ENCODE assay signal across 12 cellular contexts in the genomic region with DNA sequence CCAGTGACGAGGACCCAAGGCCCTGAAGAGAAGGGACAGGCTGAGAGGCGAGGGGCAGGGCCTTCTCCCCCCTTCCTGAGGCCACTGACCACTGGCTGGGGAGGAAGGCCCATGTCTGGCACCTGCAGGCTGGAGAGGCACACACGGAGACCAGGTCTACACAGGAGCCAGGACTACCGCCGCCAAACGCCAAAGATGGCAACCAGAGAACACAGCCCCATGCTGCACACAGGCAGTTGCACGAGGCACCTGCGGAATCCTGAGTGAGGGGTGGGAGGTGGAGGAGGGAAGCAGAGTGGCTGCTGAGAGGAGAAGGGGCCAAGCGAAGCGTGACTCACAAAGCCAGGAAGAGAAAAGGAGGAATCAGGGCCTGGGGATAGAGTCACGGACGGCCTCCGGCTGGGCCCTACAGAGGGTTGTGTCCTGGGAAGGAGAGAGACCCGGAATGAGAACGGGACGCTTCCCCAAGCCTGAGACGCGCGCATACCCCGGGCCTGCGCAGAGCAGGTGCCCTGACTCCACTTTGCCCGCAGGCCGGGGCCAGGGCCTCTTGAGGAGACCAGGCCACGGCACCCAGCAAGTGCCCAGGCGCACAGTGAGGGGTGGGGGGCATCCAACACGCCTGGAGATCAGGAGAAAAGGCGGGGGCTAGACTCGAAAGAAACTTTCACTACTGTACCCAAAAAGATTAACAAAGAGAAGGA. TPM values are rescaled to one million over a fixed set of nuclear protein-coding genes. Genes with fewer than 3 reads are reported as not detected.
A peak's percentile ranks its signal among the peaks of the same experiment; 100 is the strongest.
DNase-seq lines count a peak whose midpoint lies in the region; ATAC-seq, FAIRE-seq and TF ChIP-seq lines count a peak whose summit lies in the region.
"Had no signal": no experiment of that assay in that cellular context is flagged by ENCODE, and none has a peak within 500 bp of the region (broad histone marks: within the 10 kb centered on the region; RNA-seq: fewer than 3 reads in every experiment).

No MANE protein-coding gene starts in this region.

- no peak for ATAC-seq in effector memory CD8-positive, alpha-beta T cell (replicated peaks)
- ATAC-seq: SK-N-SH treated with all-trans-retinoic acid at 6 μM for 48 hours had no signal

- H3K9me3 Mint-ChIP-seq in CD4-positive, alpha-beta memory T cell, result no peaks in the 10 kb centered on the region
- no peaks in the 10 kb centered on the region for H3K9me3 Mint-ChIP-seq in effector memory CD8-positive, alpha-beta T cell
- no peaks in the 10 kb centered on the region for H3K9me3 Mint-ChIP-seq in neural crest cell

- H3K27me3 Mint-ChIP-seq in CD4-positive, alpha-beta memory T cell, result no peaks in the 10 kb centered on the region
- no peaks in the 10 kb centered on the region for H3K27me3 Mint-ChIP-seq in effector memory CD8-positive, alpha-beta T cell
- H3K27me3 Mint-ChIP-seq in neural crest cell (ENCODE audit: low read depth), result no peaks in the 10 kb centered on the region

- POLR2A ChIA-PET in CD4-positive, alpha-beta memory T cell (lab: Charles Lee; ENCODE audit: partially characterized antibody), result interaction anchor here (0.5 to 2.1 kb wide), 3 partner anchors 28 to 1993 kb away, joined by 3 to 17 read pairs (median 6); a partner anchor contains a TSS

- H3K4me1 Mint-ChIP-seq in CD4-positive, alpha-beta memory T cell, result peaks cover 15 to 43% (median 24%) of the 10 kb centered on the region in 4 donors
- peaks cover 10 to 16% of the 10 kb centered on the region in 2 donors for H3K4me1 Mint-ChIP-seq in effector memory CD8-positive, alpha-beta T cell (ENCODE audit: low read depth in 2 of 2)
- H3K4me1 Mint-ChIP-seq in neural crest cell, result peaks cover 16% of the 10 kb centered on the region

- H3K27ac ChIP-seq in CD4-positive, alpha-beta memory T cell (ENCODE audit: low read depth, low read length), result no peak overlapping the region
- H3K27ac ChIP-seq in KOPT-K1 (ENCODE audit: low read depth, low read length, poor library complexity, severe bottlenecking), result peak overlapping the region; percentile 90

- intact Hi-C loops in CD4-positive, alpha-beta memory T cell (cut with micrococcal nuclease), result loop anchor here (1.0 to 5.0 kb wide), 3 partner anchors 29 to 48 kb away; a partner anchor contains a TSS

- H3K4me3 ChIP-seq in CD4-positive, alpha-beta memory T cell (ENCODE audit: low read length in 2 of 2), result no peak overlapping the region
- H3K4me3 ChIP-seq: ovary had no signal

- CTCF ChIA-PET in CD4-positive, alpha-beta memory T cell (lab: Charles Lee; ENCODE audit: partially characterized antibody), result interaction anchor here (1.0 to 1.3 kb wide), 2 partner anchors 38 to 48 kb away, joined by 5 read pairs; a partner anchor contains a TSS

- H3K27ac Mint-ChIP-seq in CD4-positive, alpha-beta memory T cell, result peak overlapping the region; percentile 72 to 97 (median 93)
- H3K27ac Mint-ChIP-seq in effector memory CD8-positive, alpha-beta T cell, result peak overlapping the region; percentile 94 to 99
- H3K27ac Mint-ChIP-seq in neural crest cell (ENCODE audit: unreplicated experiment), result peak overlapping the region; percentile 54

- H3K27me3 ChIP-seq in CD4-positive, alpha-beta memory T cell (ENCODE audit: insufficient read depth, low read length), result no peaks in the 10 kb centered on the region
- H3K27me3 ChIP-seq: ovary had no signal

- FAIRE-seq in RCC 7860 (lab: Jason Lieb, UNC), result no peak

- peaks cover 20% of the 10 kb centered on the region for H3K36me3 ChIP-seq in CD4-positive, alpha-beta memory T cell (ENCODE audit: insufficient read depth, low read length)
- H3K36me3 ChIP-seq in KOPT-K1 (ENCODE audit: insufficient read depth, low read length), result peaks cover 56% of the 10 kb centered on the region
- H3K36me3 ChIP-seq: ovary had no signal

- peaks cover 22 to 39% of the 10 kb centered on the region in 2 donors for H3K36me3 Mint-ChIP-seq in CD4-positive, alpha-beta memory T cell
- peaks cover 45% of the 10 kb centered on the region for H3K36me3 Mint-ChIP-seq in effector memory CD8-positive, alpha-beta T cell (ENCODE audit: insufficient read depth)
- H3K36me3 Mint-ChIP-seq in neural crest cell (ENCODE audit: low read depth), result no peaks in the 10 kb centered on the region

- peak overlapping the region in 6 of 8 donors; percentile 48 to 78 (median 70) for H3K4me3 Mint-ChIP-seq in CD4-positive, alpha-beta memory T cell
- H3K4me3 Mint-ChIP-seq in effector memory CD8-positive, alpha-beta T cell, result peak overlapping the region; percentile 69 to 80
- no peak overlapping the region for H3K4me3 Mint-ChIP-seq in neural crest cell

- H3K9me3 ChIP-seq in CD4-positive, alpha-beta memory T cell (ENCODE audit: control insufficient read depth in 1 of 2, low read length in 2 of 2), result no peaks in the 10 kb centered on the region
- H3K9me3 ChIP-seq in KOPT-K1 (ENCODE audit: insufficient read depth, low read length, poor library complexity, severe bottlenecking), result no peaks in the 10 kb centered on the region
- H3K9me3 ChIP-seq: ovary had no signal

- TF ChIP-seq CTCF in neural crest cell (conservative IDR thresholded peaks at IDR 0.05), result no peak

- no peak for DNase-seq in CD4-positive, alpha-beta memory T cell
- DNase-seq in effector memory CD8-positive, alpha-beta T cell, result no peak
- DNase-seq in neural crest cell (ENCODE audit: low read depth, low spot score) (no peak), RCC 7860 (ENCODE audit: low spot score) (no peak), HPDE6-E6E7 (ENCODE audit: extremely low spot score) (no peak), DMS153 treated with DMSO at 0.1 percent for 48 hours (lab: John Stamatoyannopoulos, UW; ENCODE audit: unreplicated experiment) (no peak)
- no peak for DNase-seq in activated effector memory CD4-positive, alpha-beta T cell treated with anti-CD3 and anti-CD28 coated beads, Interleukin-2, amount 50 U/mL, for 16 hours
- DNase-seq: erythroblast, trophoblast cell had no signal

- peaks cover 20% of the 10 kb centered on the region for H3K4me1 ChIP-seq in CD4-positive, alpha-beta memory T cell (ENCODE audit: insufficient read depth, low read length)

RNA-seq across cellular contexts. Expression of a gene that starts 28.7 kb away (rescaled TPM):
- total RNA-seq in CD4-positive, alpha-beta memory T cell, result 1 to 10 TPM; 1.6 TPM
- polyA plus RNA-seq in CD4-positive, alpha-beta memory T cell, result 1 to 10 TPM; 1.4 to 2.4 TPM
- 6.8 and 8.8 TPM in 2 replicates for total RNA-seq in neural crest cell

RNA-seq across cellular contexts. Expression of a gene that starts 37.7 kb away (rescaled TPM):
- total RNA-seq in CD4-positive, alpha-beta memory T cell, result 10 to 100 TPM; 44.2 to 44.6 TPM
- polyA plus RNA-seq in CD4-positive, alpha-beta memory T cell, result 10 to 100 TPM; 22.9 to 24.8 TPM
- total RNA-seq in neural crest cell, result 19.4 and 23.7 TPM in 2 replicates

RNA-seq across cellular contexts. Expression of a gene that starts 46.3 kb away (rescaled TPM):
- 10 to 100 TPM; 67.2 to 72.1 TPM for total RNA-seq in CD4-positive, alpha-beta memory T cell
- polyA plus RNA-seq in CD4-positive, alpha-beta memory T cell, result 100 to 1,000 TPM; 133 to 172 TPM
- total RNA-seq in neural crest cell, result 37.9 and 40.7 TPM in 2 replicates
